Comparison of ENCODE assay signal across 15 cellular contexts in the genomic region with DNA sequence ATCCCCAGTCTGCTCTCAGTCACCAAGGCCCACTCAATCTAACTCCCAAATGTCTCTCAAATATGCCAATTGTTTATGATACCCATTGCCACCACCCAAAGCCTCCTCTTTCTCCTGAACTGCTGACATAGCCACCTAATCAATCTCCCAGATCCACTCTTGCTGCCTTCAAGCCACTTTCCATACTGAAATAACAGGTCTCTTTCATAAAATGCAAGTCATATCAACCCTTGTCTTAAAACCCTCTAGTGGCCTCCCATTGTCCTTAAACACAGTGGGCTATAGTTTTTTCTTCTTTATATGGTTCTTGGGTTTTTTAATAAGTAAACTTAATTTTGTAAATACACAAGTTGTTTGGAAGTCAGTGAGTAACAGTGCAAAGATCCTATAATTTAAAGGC.
DNase-seq lines count a peak whose midpoint lies in the region; ATAC-seq, FAIRE-seq and TF ChIP-seq lines count a peak whose summit lies in the region.
"Had no signal": no experiment of that assay in that cellular context is flagged by ENCODE, and none has a peak within 500 bp of the region (broad histone marks: within the 10 kb centered on the region; RNA-seq: fewer than 3 reads in every experiment).

No MANE protein-coding gene starts in this region.

- intact Hi-C loops in HCT116 (cut with micrococcal nuclease) (loop anchor here (2.0 to 10.0 kb wide), 3 partner anchors 233 to 1239 kb away; no protein-coding TSS in a partner anchor), GM12878 (cut with micrococcal nuclease; ENCODE audit: unreplicated experiment) (loop anchor here (5.0 kb wide), 1 partner anchor 1241 kb away; no protein-coding TSS in a partner anchor)

- H3K79me2 ChIP-seq in HCT116 (ENCODE audit: insufficient read depth, low read length) (no peaks in the 10 kb centered on the region), GM12878 (ENCODE audit: control insufficient read depth, insufficient read depth, low read length) (no peaks in the 10 kb centered on the region), mesendoderm (ENCODE audit: control insufficient read depth, insufficient read depth, low read length) (no peaks in the 10 kb centered on the region)

- DNase-seq in HCT116 (ENCODE audit: low read depth, low spot score) (no peak), GM12878 (ENCODE audit: low read depth, low spot score) (no peak), mesendoderm (no peak), UCSD-AML1 (lab: John Stamatoyannopoulos, UW; ENCODE audit: unreplicated experiment) (no peak), H7 (no peak)
- DNase-seq in activated CD4-positive, alpha-beta T cell treated with anti-CD3 and anti-CD28 coated beads, Interleukin-2, amount 50 U/mL, for 1 hour = no peak
- DNase-seq: BE2C; CD4-positive, alpha-beta memory T cell; DND-41; GDM1 had no signal

- H3K36me3 Mint-ChIP-seq in stimulated activated memory B cell treated with anti-CD40 and anti-IgM and Interleukin-4, amounts not matched to agents 10 μg/mL and 1 μg/mL and 100 μg/mL, for 72 hours = no peaks in the 10 kb centered on the region
- H3K36me3 Mint-ChIP-seq: CD4-positive, alpha-beta memory T cell had no signal

- TF ChIP-seq EP300 in GM12878 (IDR thresholded peaks at IDR 0.05; ENCODE audit: borderline replicate concordance in 1 of 2, control insufficient read depth in 1 of 2, low read depth in 2 of 2, low read length in 2 of 2) = no peak

- H3K4me2 ChIP-seq in HCT116 (ENCODE audit: low read length) = no peak overlapping the region
- H3K4me2 ChIP-seq in GM12878 (ENCODE audit: control insufficient read depth, insufficient read depth) = no peak overlapping the region
- H3K4me2 ChIP-seq in mesendoderm (ENCODE audit: low read length) = no peak overlapping the region

- H3K56ac ChIP-seq in mesendoderm (ENCODE audit: low read length) = peak overlapping the region; percentile 51

- no peak for TF ChIP-seq POLR2A in HCT116 (IDR thresholded peaks at IDR 0.05; ENCODE audit: borderline replicate concordance, extremely low read depth, insufficient read depth, insufficient read length)
- no peak for TF ChIP-seq POLR2A in GM12878 (IDR thresholded peaks at IDR 0.05; ENCODE audit: low read depth, low read length)

- no peak overlapping the region for H3K4ac ChIP-seq in mesendoderm (ENCODE audit: low read depth, low read length)

- CTCF ChIA-PET in HCT116 (lab: Charles Lee) (no interaction called here), GM12878 (lab: Yijun Ruan, JAX) (interaction anchor here (0.9 to 1.8 kb wide), 3 partner anchors 78 to 85 kb away, joined by 5 to 16 read pairs (median 5); no protein-coding TSS in a partner anchor)

- SMC1A ChIA-PET in GM12878 (lab: Charles Lee; ENCODE audit: uncharacterized antibody, unreplicated experiment) = interaction anchor here (1.2 to 3.8 kb wide), 4 partner anchors 83 to 203 kb away, joined by 3 to 21 read pairs (median 18); no protein-coding TSS in a partner anchor

- no peak overlapping the region for H3K9ac ChIP-seq in HCT116 (ENCODE audit: low read length)
- H3K9ac ChIP-seq in GM12878 (ENCODE audit: control insufficient read depth, insufficient read depth, low read length) = no peak overlapping the region
- H3K9ac ChIP-seq in mesendoderm (ENCODE audit: low read length) = no peak overlapping the region

- H3K36me3 ChIP-seq in HCT116 (ENCODE audit: control insufficient read depth in 1 of 2, insufficient read depth in 2 of 2, low read length in 2 of 2) (no peaks in the 10 kb centered on the region), GM12878 (ENCODE audit: control insufficient read depth in 2 of 2, insufficient read depth in 2 of 2, low read length in 1 of 2) (no peaks in the 10 kb centered on the region), mesendoderm (ENCODE audit: control insufficient read depth, insufficient read depth, low read length) (no peaks in the 10 kb centered on the region), H7 (replicated peaks; ENCODE audit: control insufficient read depth, insufficient read depth, low read length) (no peaks in the 10 kb centered on the region)
- H3K36me3 ChIP-seq: BE2C had no signal

- no peaks in the 10 kb centered on the region for H3K9me3 Mint-ChIP-seq in stimulated activated memory B cell treated with anti-CD40 and anti-IgM and Interleukin-4, amounts not matched to agents 10 μg/mL and 1 μg/mL and 100 μg/mL, for 72 hours

- TF ChIP-seq CTCF in HCT116 (IDR thresholded peaks at IDR 0.05 in 2 of 3, conservative IDR thresholded peaks at IDR 0.05 in 1 of 3; ENCODE audit: borderline replicate concordance in 1 of 3, insufficient read depth in 1 of 3, low read depth in 2 of 3, low read length in 2 of 3) = no peak
- TF ChIP-seq CTCF in GM12878 (IDR thresholded peaks at IDR 0.05 in 2 of 3, conservative IDR thresholded peaks at IDR 0.05 in 1 of 3; ENCODE audit: control insufficient read depth in 2 of 3, extremely low read depth in 1 of 3, insufficient read depth in 1 of 3, low read depth in 3 of 3, low read length in 3 of 3) = no peak

- H4K8ac ChIP-seq in mesendoderm (ENCODE audit: low read depth, low read length) = no peak overlapping the region

- H2BK15ac ChIP-seq in mesendoderm (replicated peaks; ENCODE audit: low read depth) = no peak overlapping the region

- peaks cover 12% of the 10 kb centered on the region for H3K27me3 Mint-ChIP-seq in stimulated activated memory B cell treated with anti-CD40 and anti-IgM and Interleukin-4, amounts not matched to agents 10 μg/mL and 1 μg/mL and 100 μg/mL, for 72 hours

- no peak overlapping the region for H3K18ac ChIP-seq in mesendoderm (ENCODE audit: low read length)

- H3K27me3 ChIP-seq in HCT116 (ENCODE audit: insufficient read depth, low read length) (no peaks in the 10 kb centered on the region), GM12878 (replicated peaks in 1 of 2; ENCODE audit: control insufficient read depth in 2 of 2, insufficient read depth in 2 of 2, low read length in 1 of 2) (no peaks in the 10 kb centered on the region; a peak in 1 of 4 replicates), mesendoderm (ENCODE audit: insufficient read depth, low read length, poor library complexity) (no peaks in the 10 kb centered on the region), H7 (ENCODE audit: control insufficient read depth, insufficient read depth, low read length) (no peaks in the 10 kb centered on the region)

- no peak for TF ChIP-seq RAD21 in HCT116 (IDR thresholded peaks at IDR 0.05; ENCODE audit: low read depth)
- no peak for TF ChIP-seq RAD21 in GM12878 (IDR thresholded peaks at IDR 0.05; ENCODE audit: insufficient read depth, low read depth, low read length)

- H3K4me1 Mint-ChIP-seq in stimulated activated memory B cell treated with anti-CD40 and anti-IgM and Interleukin-4, amounts not matched to agents 10 μg/mL and 1 μg/mL and 100 μg/mL, for 72 hours = no peaks in the 10 kb centered on the region
- H3K4me1 Mint-ChIP-seq: CD4-positive, alpha-beta memory T cell had no signal

- H4K5ac ChIP-seq in mesendoderm (ENCODE audit: low read length) = no peak overlapping the region

- BruUV-seq in HCT116 (replicated peaks; lab: Mats Ljungman, UMichigan) (no TSS peak), GM12878 (replicated peaks; lab: Mats Ljungman, UMichigan) (no TSS peak)

- no peak overlapping the region for H3K23ac ChIP-seq in mesendoderm (ENCODE audit: low read length)

- H3K4me3 ChIP-seq in HCT116 (replicated peaks in 1 of 2; ENCODE audit: low read depth in 1 of 2, low read length in 2 of 2) = no peak overlapping the region
- no peak overlapping the region for H3K4me3 ChIP-seq in GM12878
- no peak overlapping the region for H3K4me3 ChIP-seq in mesendoderm (ENCODE audit: low read length)
- no peak overlapping the region for H3K4me3 ChIP-seq in H7 (ENCODE audit: insufficient read depth, low read depth, low read length)

- H3K27ac ChIP-seq in HCT116 (ENCODE audit: low read depth, low read length) (no peak overlapping the region), GM12878 (ENCODE audit: control insufficient read depth, insufficient read depth) (no peak overlapping the region), mesendoderm (ENCODE audit: low read depth, low read length) (no peak overlapping the region)
- H3K27ac ChIP-seq: C4-2B had no signal

- H3K9me3 ChIP-seq in HCT116 (ENCODE audit: control insufficient read depth in 1 of 2, insufficient read depth in 1 of 2, low read depth in 1 of 2, low read length in 2 of 2) (no peaks in the 10 kb centered on the region), GM12878 (replicated peaks; ENCODE audit: control insufficient read depth, insufficient read depth, low read length) (no peaks in the 10 kb centered on the region)
- H3K9me3 ChIP-seq: BE2C had no signal

- in situ Hi-C loops in GM12878 (cut with MboI) = no loop called here

- H3K27ac Mint-ChIP-seq in stimulated activated memory B cell treated with anti-CD40 and anti-IgM and Interleukin-4, amounts not matched to agents 10 μg/mL and 1 μg/mL and 100 μg/mL, for 72 hours = peak overlapping the region; percentile 3
- H3K27ac Mint-ChIP-seq: CD4-positive, alpha-beta memory T cell had no signal

- H3K9me2 ChIP-seq in HCT116 (ENCODE audit: insufficient read depth) = no peaks in the 10 kb centered on the region

- FAIRE-seq in GM12878 (lab: Jason Lieb, UNC) = no peak
- FAIRE-seq: A204.1, GM19239, H54 had no signal

- H4K20me1 ChIP-seq in HCT116 (ENCODE audit: insufficient read depth) (no peaks in the 10 kb centered on the region), GM12878 (ENCODE audit: control insufficient read depth, insufficient read depth) (no peaks in the 10 kb centered on the region)

- H2BK5ac ChIP-seq in mesendoderm (ENCODE audit: low read length) = no peak overlapping the region

- H2AFZ ChIP-seq in HCT116 (ENCODE audit: low read depth, low read length, poor library complexity, severe bottlenecking) = peak overlapping the region; percentile 8
- no peak overlapping the region for H2AFZ ChIP-seq in GM12878 (ENCODE audit: control insufficient read depth, low read depth, low read length)

- ATAC-seq in HCT116 (no peak), GM12878 (peak; percentile 23; the same call in 1 of the 3 replicates)
- ATAC-seq in stimulated activated memory B cell treated with anti-CD40 and anti-IgM and Interleukin-4, amounts not matched to agents 10 μg/mL and 1 μg/mL and 100 μg/mL, for 72 hours = no peak

- H2BK120ac ChIP-seq in mesendoderm (ENCODE audit: low read depth, low read length) = no peak overlapping the region

- RAD21 ChIA-PET in HCT116 (lab: Charles Lee; ENCODE audit: low non-redundant PET in 1 of 2, low total read pairs in 2 of 2, uncharacterized antibody in 2 of 2, unreplicated experiment in 2 of 2) = no interaction called here
- RAD21 ChIA-PET in GM12878 (lab: Charles Lee; ENCODE audit: unreplicated experiment) = interaction anchor here (1.4 to 3.3 kb wide), 2 partner anchors 79 to 85 kb away, joined by 5 to 21 read pairs; no protein-coding TSS in a partner anchor

- H3K4me3 Mint-ChIP-seq in stimulated activated memory B cell treated with anti-CD40 and anti-IgM and Interleukin-4, amounts not matched to agents 10 μg/mL and 1 μg/mL and 100 μg/mL, for 72 hours = no peak overlapping the region
- H3K4me3 Mint-ChIP-seq: CD4-positive, alpha-beta memory T cell had no signal

- H3K79me1 ChIP-seq in mesendoderm (ENCODE audit: low read length) = no peaks in the 10 kb centered on the region

- H3K4me1 ChIP-seq in HCT116 (ENCODE audit: control insufficient read depth in 1 of 2, insufficient read depth in 2 of 2, low read length in 2 of 2) (peaks cover 0 to 21% of the 10 kb centered on the region in 2 experiments; a peak in 3 of 4 replicates), GM12878 (ENCODE audit: control insufficient read depth, insufficient read depth, low read length) (no peaks in the 10 kb centered on the region), mesendoderm (ENCODE audit: control insufficient read depth, low read depth, low read length) (peaks cover 2% of the 10 kb centered on the region)
- H3K4me1 ChIP-seq: BE2C had no signal

- POLR2A ChIA-PET in HCT116 (lab: Charles Lee) = no interaction called here
- POLR2A ChIA-PET in GM12878 (lab: Charles Lee) = no interaction called here

- H2AK5ac ChIP-seq in mesendoderm (ENCODE audit: low read length) = no peak overlapping the region
